Comparison of ENCODE assay signal across 1 cellular context in the genomic region with DNA sequence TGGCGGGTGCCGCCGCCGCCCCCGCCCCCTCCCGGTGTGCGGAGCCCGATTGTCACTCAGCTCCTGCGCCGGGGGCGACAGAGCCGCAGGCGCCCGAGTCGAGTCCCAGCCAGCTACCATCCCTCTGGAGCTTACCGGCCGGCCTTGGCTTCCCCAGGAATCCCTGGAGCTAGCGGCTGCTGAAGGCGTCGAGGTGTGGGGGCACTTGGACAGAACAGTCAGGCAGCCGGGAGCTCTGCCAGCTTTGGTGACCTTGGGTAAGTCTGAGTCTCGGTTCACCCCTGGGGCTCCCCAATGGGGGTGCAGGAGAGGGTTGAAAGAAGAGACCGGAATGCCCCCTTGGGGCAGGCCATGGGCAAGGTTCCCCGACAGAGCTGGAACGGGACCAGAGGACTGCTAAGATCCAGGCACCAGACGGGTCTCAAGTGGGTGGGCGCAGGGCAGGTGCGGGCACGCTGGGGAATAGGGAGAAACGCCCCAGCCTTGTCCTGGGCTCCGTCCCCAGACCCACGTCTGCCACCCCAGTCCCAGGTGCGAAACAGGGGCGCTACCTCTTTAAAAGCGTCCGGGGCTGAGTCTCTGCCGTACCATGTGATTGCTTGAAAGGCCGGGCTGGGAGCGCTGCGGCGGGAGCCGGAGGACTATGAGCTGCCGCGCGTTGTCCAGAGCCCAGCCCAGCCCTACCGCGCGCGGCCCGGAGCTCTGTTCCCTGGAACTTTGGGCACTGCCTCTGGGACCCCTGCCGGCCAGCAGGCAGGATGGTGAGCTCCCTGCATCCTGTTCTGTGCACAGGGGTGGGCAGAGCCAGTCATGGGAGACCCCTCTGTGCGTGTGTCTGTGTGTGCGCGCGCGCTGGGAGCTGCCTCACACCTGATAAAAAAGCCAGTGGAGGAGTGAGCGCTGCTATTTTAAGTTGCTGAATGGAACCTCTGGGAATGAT.
TF ChIP-seq lines count a peak whose summit lies in the region.

Gene ADORA1 (plus strand): TSS at position 55 of the 940 bp plus-strand sequence. CDS start 1,116 bp downstream, outside the sequence.

TF ChIP-seq in endothelial cell of umbilical vein, 7 proteins besides CTCF, POLR2A, EP300 and RAD21:
- TF ChIP-seq POLR2AphosphoS5 (IDR thresholded peaks at IDR 0.05; ENCODE audit: insufficient read depth, low read depth, low read length) (no peak), MAX (IDR thresholded peaks at IDR 0.05; ENCODE audit: insufficient read depth, insufficient read length) (no peak), MYC (IDR thresholded peaks at IDR 0.05; ENCODE audit: low read depth, low read length) (no peak), EZH2 (IDR thresholded peaks at IDR 0.05; ENCODE audit: borderline replicate concordance, low read depth, low read length, severe bottlenecking) (peak; percentile 80), GATA2 (IDR thresholded peaks at IDR 0.05; ENCODE audit: insufficient read depth, insufficient read length, low read depth, low read length) (no peak), JUN (IDR thresholded peaks at IDR 0.05; ENCODE audit: borderline replicate concordance, insufficient read depth, insufficient read length, low read depth) (no peak), FOS (IDR thresholded peaks at IDR 0.05; ENCODE audit: borderline replicate concordance, insufficient read depth, low read length) (no peak)
